ENCODE assay signal across 8 cellular contexts in genomic region chr11:834371-835316, GRCh38. TPM values are rescaled to one million over a fixed set of nuclear protein-coding genes. Genes with fewer than 3 reads are reported as not detected.
DNase-seq lines count a peak whose midpoint lies in the region; ATAC-seq and TF ChIP-seq lines count a peak whose summit lies in the region.

No MANE protein-coding gene starts in this region.

- H3K27ac ChIP-seq in colonic mucosa (peak overlapping the region; percentile 89), mesendoderm (ENCODE audit: low read depth, low read length) (no peak overlapping the region), uterus (peak overlapping the region; percentile 81 to 82)

- H3K4me1 ChIP-seq in colonic mucosa (peaks cover 28% of the 10 kb centered on the region), mesendoderm (ENCODE audit: control insufficient read depth, low read depth, low read length) (peaks cover 8% of the 10 kb centered on the region), uterus (peaks cover 0 to 47% of the 10 kb centered on the region in 2 donors)

- H3K36me3 ChIP-seq in colonic mucosa = peaks cover 17% of the 10 kb centered on the region
- peaks cover 7% of the 10 kb centered on the region for H3K36me3 ChIP-seq in mesendoderm (ENCODE audit: control insufficient read depth, insufficient read depth, low read length)
- no peaks in the 10 kb centered on the region for H3K36me3 ChIP-seq in uterus

- no CpG with 5 or more reads among the region's 31 CpGs for WGBS in mesendoderm (ENCODE audit: extremely low coverage, insufficient coverage, low lambda C conversion rate)

- H3K79me2 ChIP-seq in mesendoderm (ENCODE audit: control insufficient read depth, insufficient read depth, low read length) = no peaks in the 10 kb centered on the region

- no peak overlapping the region for H2BK5ac ChIP-seq in mesendoderm (ENCODE audit: low read length)

- H3K18ac ChIP-seq in mesendoderm (ENCODE audit: low read length) = no peak overlapping the region

- peak in 1 of 2 donors; percentile 61 for TF ChIP-seq POLR2A in uterus (IDR thresholded peaks at IDR 0.05)

- DNase-seq in C1 segment of cervical spinal cord (lab: John Stamatoyannopoulos, UW) (peak in 8 of 14 donors; percentile 23 to 88 (median 34)), NCI-H69 (lab: John Stamatoyannopoulos, UW) (peak; percentile 48), colonic mucosa (peak; percentile 85), mesendoderm (no peak), uterus (peak; percentile 76 to 78), pons (ENCODE audit: low spot score) (no peak), globus pallidus (ENCODE audit: low spot score) (no peak)

- H2BK120ac ChIP-seq in mesendoderm (ENCODE audit: low read depth, low read length) = no peak overlapping the region

- H4K8ac ChIP-seq in mesendoderm (ENCODE audit: low read depth, low read length) = no peak overlapping the region

- ATAC-seq in GM19397 (IDR thresholded peaks at IDR 0.05; ENCODE audit: unreplicated experiment) = no peak

- H3K56ac ChIP-seq in mesendoderm (ENCODE audit: low read length) = peak overlapping the region; percentile 42

- no peak overlapping the region for H4K5ac ChIP-seq in mesendoderm (ENCODE audit: low read length)

- no peak overlapping the region for H2BK15ac ChIP-seq in mesendoderm (replicated peaks; ENCODE audit: low read depth)

- peak overlapping the region; percentile 77 for H3K4me3 ChIP-seq in colonic mucosa
- H3K4me3 ChIP-seq in mesendoderm (ENCODE audit: low read length) = no peak overlapping the region
- peak overlapping the region; percentile 61 to 64 for H3K4me3 ChIP-seq in uterus

- H3K9ac ChIP-seq in colonic mucosa (ENCODE audit: low read depth in 2 of 2, low read length in 2 of 2) = peak overlapping the region; percentile 40 to 93
- H3K9ac ChIP-seq in mesendoderm (ENCODE audit: low read length) = no peak overlapping the region

- TF ChIP-seq CTCF in colonic mucosa (IDR thresholded peaks at IDR 0.05) (no peak), uterus (IDR thresholded peaks at IDR 0.05) (peak in 2 of 4 experiments; percentile 1 to 10)

- no peak overlapping the region for H3K4me2 ChIP-seq in mesendoderm (ENCODE audit: low read length)

- H3K9me3 ChIP-seq in colonic mucosa (no peaks in the 10 kb centered on the region), uterus (no peaks in the 10 kb centered on the region)

- no peak overlapping the region for H3K4ac ChIP-seq in mesendoderm (ENCODE audit: low read depth, low read length)

- H3K27me3 ChIP-seq in colonic mucosa = peaks cover 13% of the 10 kb centered on the region
- H3K27me3 ChIP-seq in mesendoderm (ENCODE audit: insufficient read depth, low read length, poor library complexity) = peaks cover 3% of the 10 kb centered on the region
- H3K27me3 ChIP-seq in uterus = peaks cover 0 to 10% of the 10 kb centered on the region in 2 donors

- H3K23ac ChIP-seq in mesendoderm (ENCODE audit: low read length) = no peak overlapping the region

- H2AK5ac ChIP-seq in mesendoderm (ENCODE audit: low read length) = no peak overlapping the region

- intact Hi-C loops in colonic mucosa (cut with DNase I) (no loop called here), uterus (cut with DNase I; ENCODE audit: low total_unique reads) (no loop called here)

- H3K79me1 ChIP-seq in mesendoderm (ENCODE audit: low read length) = peaks cover 2% of the 10 kb centered on the region

RNA-seq across cellular contexts. Expression of gene CD151, which starts 1.9 kb away (rescaled TPM):
- 100 to 1,000 TPM; 371 to 396 TPM for total RNA-seq in colonic mucosa
- polyA plus RNA-seq in mesendoderm (2013, experiment 1 of 2) = 58.7 TPM
- polyA plus RNA-seq in mesendoderm (2013, experiment 2 of 2) = 55.5 TPM
- total RNA-seq in uterus = 100 to 1,000 TPM in 3 of 4 donors, 10 to 100 TPM in 1; 76.8 to 382 (median 259) TPM

RNA-seq across cellular contexts. Expression of gene CRACR2B, which starts 6.9 kb away (rescaled TPM):
- total RNA-seq in colonic mucosa (100 to 1,000 TPM in 1 of 2 donors, 10 to 100 TPM in 1; 97.3 to 108 TPM), uterus (10 to 100 TPM in 1 of 4 donors, 1 to 10 TPM in 2, under 1 TPM in 1; 0.77 to 15.5 (median 2.5) TPM)
- polyA plus RNA-seq in mesendoderm (2013, experiment 1 of 2) = 5.0 TPM
- 4.8 TPM for polyA plus RNA-seq in mesendoderm (2013, experiment 2 of 2)

RNA-seq across cellular contexts. Expression of gene POLR2L, which starts 7.7 kb away (rescaled TPM):
- total RNA-seq in colonic mucosa = 100 to 1,000 TPM in 1 of 2 donors, 10 to 100 TPM in 1; 77.4 to 181 TPM
- polyA plus RNA-seq in mesendoderm (2013, experiment 1 of 2) = 270 TPM
- polyA plus RNA-seq in mesendoderm (2013, experiment 2 of 2) = 276 TPM
- 10 to 100 TPM; 10.5 to 81.5 (median 42.8) TPM for total RNA-seq in uterus

RNA-seq across cellular contexts. Expression of gene TSPAN4, which starts 8.0 kb away (rescaled TPM):
- 10 to 100 TPM; 12.1 to 12.7 TPM for total RNA-seq in colonic mucosa
- 20.6 TPM for polyA plus RNA-seq in mesendoderm (2013, experiment 1 of 2)
- 19.9 TPM for polyA plus RNA-seq in mesendoderm (2013, experiment 2 of 2)
- 100 to 1,000 TPM in 2 of 4 donors, 10 to 100 TPM in 2; 68.4 to 119 (median 105) TPM for total RNA-seq in uterus

RNA-seq across cellular contexts. Expression of gene PNPLA2, which starts 15.9 kb away (rescaled TPM):
- total RNA-seq in colonic mucosa (100 to 1,000 TPM; 139 to 155 TPM), uterus (10 to 100 TPM; 16.9 to 96.2 (median 37.1) TPM)
- 25.3 TPM for polyA plus RNA-seq in mesendoderm (2013, experiment 1 of 2)
- polyA plus RNA-seq in mesendoderm (2013, experiment 2 of 2) = 26.5 TPM

Comparison
In these comparisons a context has a peak if more than half of its experiments do, and no peak if none do; other contexts are left out.
1. DNase-seq: peak in C1 segment of cervical spinal cord (8 of 14), NCI-H69 (single experiment), colonic mucosa (single experiment) and uterus (2 of 2); none in mesendoderm (single experiment), pons (single experiment) and globus pallidus (single experiment).
2. RNA of gene CRACR2B, which starts 6.9 kb away (total RNA-seq): 97.3 to 108 TPM in colonic mucosa; 0.77 to 15.5 TPM in uterus; every median in the first group is over 4 times any median in the second.